ENCODE assay signal across 1 cellular context in the genomic region with DNA sequence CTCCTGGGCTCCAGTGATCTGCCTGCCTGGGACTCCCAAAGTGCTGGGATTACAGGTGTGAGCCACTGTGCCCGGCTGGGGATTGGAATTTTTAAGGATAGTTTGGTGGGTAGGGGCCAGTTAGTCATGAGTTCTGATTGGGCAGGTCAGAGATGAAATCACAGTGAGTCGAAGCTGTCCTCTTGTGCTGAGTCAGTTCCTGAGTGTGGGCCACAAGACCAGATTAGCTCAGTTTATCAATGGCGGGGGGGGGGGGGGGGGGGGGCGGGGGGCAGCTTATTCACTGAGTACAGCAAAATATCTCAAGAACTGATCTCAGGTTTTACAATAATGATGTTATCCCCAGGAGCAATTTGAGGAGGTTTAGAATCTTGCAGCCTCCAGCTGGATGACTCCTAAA.
TF ChIP-seq lines count a peak whose summit lies in the region.

No MANE protein-coding gene starts in this region.

TF ChIP-seq in IMR-90, 13 proteins besides CTCF, POLR2A, EP300 and RAD21:
- no peak for TF ChIP-seq RFX5 (IDR thresholded peaks at IDR 0.05; ENCODE audit: low read depth, low read length)
- TF ChIP-seq MAFK (IDR thresholded peaks at IDR 0.05; ENCODE audit: low read depth, low read length), result peak; percentile 22; the same call in 1 of the 2 replicates
